ENCODE assay signal across 25 cellular contexts in genomic region chr5:128202320-128202719, GRCh38.
"Had no signal": no experiment of that assay in that cellular context is flagged by ENCODE, and none has a peak within 500 bp of the region (broad histone marks: within the 10 kb centered on the region; RNA-seq: fewer than 3 reads in every experiment).

No MANE protein-coding gene starts in this region.

- H3K36me3 Mint-ChIP-seq: natural killer cell treated with Interleukin-12 subunit alpha and Interleukin-12 subunit beta and Interleukin-15 and Interleukin-18, amount 100 ng/mL, for 72 hours; neural progenitor cell had no signal

- H3K27ac Mint-ChIP-seq: memory B cell; mesothelial cell of epicardium; natural killer cell treated with Interleukin-12 subunit alpha and Interleukin-12 subunit beta and Interleukin-15 and Interleukin-18, amount 100 ng/mL, for 72 hours; neural progenitor cell; progenitor cell of endocrine pancreas; stimulated activated naive B cell treated with anti-CD40 and anti-IgM and Interleukin-4, amounts not matched to agents 10 μg/mL and 1 μg/mL and 100 μg/mL, for 72 hours had no signal

- ATAC-seq: esophagus mucosa; gastrocnemius medialis; left lung; natural killer cell treated with Interleukin-12 subunit alpha and Interleukin-12 subunit beta and Interleukin-15 and Interleukin-18, amount 100 ng/mL, for 72 hours; pancreas had no signal

- H3K9ac ChIP-seq: neural progenitor cell had no signal

- H3K4me1 ChIP-seq: testis, upper lobe of right lung, vagina had no signal

- H3K4me3 Mint-ChIP-seq: memory B cell; natural killer cell treated with Interleukin-12 subunit alpha and Interleukin-12 subunit beta and Interleukin-15 and Interleukin-18, amount 100 ng/mL, for 72 hours; neural progenitor cell; stimulated activated naive B cell treated with anti-CD40 and anti-IgM and Interleukin-4, amounts not matched to agents 10 μg/mL and 1 μg/mL and 100 μg/mL, for 72 hours had no signal

- H3K27me3 ChIP-seq: gastrocnemius medialis, left lung, pancreas, testis, tibial nerve, upper lobe of right lung, vagina had no signal

- DNase-seq: effector memory CD4-positive, alpha-beta T cell; gastrocnemius medialis; heart right ventricle; hypothalamus; islet precursor cell; left lung; lower lobe of right lung; nucleus accumbens; pancreas; right cardiac atrium; stimulated activated CD4-positive, alpha-beta T cell treated with anti-CD3 and anti-CD28 coated beads, Interleukin-2, amount 100 ng/mL, for 24 hours; stimulated activated CD4-positive, alpha-beta T cell treated with anti-CD3 and anti-CD28 coated beads, Interleukin-4, amount 100 ng/mL, for 4 hours; stimulated activated naive B cell treated with anti-CD40 and anti-IgM and Interleukin-4, amounts not matched to agents 10 μg/mL and 1 μg/mL and 100 μg/mL, for 72 hours; stimulated activated naive CD8-positive, alpha-beta T cell treated with anti-CD3 and anti-CD28 coated beads, Interleukin-15, amount 100 ng/mL, for 72 hours; testis; upper lobe of right lung had no signal

- H3K36me3 ChIP-seq: gastrocnemius medialis, left lung, lower lobe of right lung, neural progenitor cell, pancreas, upper lobe of right lung, vagina had no signal

- H3K27ac ChIP-seq: gastrocnemius medialis, heart right ventricle, left lung, lower lobe of right lung, neural progenitor cell, pancreas, testis, upper lobe of right lung, vagina had no signal

- H3K4me3 ChIP-seq: gastrocnemius medialis, neural progenitor cell, testis, vagina had no signal

- H3K4me2 ChIP-seq: neural progenitor cell had no signal

- FAIRE-seq: endometrium, pancreas had no signal

- H3K9me3 ChIP-seq: gastrocnemius medialis, heart right ventricle, left lung, lower lobe of right lung, pancreas, testis, tibial nerve, upper lobe of right lung, vagina had no signal

- H3K9me3 Mint-ChIP-seq: memory B cell; mesothelial cell of epicardium; natural killer cell treated with Interleukin-12 subunit alpha and Interleukin-12 subunit beta and Interleukin-15 and Interleukin-18, amount 100 ng/mL, for 72 hours; neural progenitor cell had no signal
